14 cellular contexts compared by ENCODE assay signal in genomic region chr3:134771962-134772361, GRCh38. TPM values are rescaled to one million over a fixed set of nuclear protein-coding genes. Genes with fewer than 3 reads are reported as not detected.
DNase-seq lines count a peak whose midpoint lies in the region; ATAC-seq, FAIRE-seq and TF ChIP-seq lines count a peak whose summit lies in the region.
"Had no signal": no experiment of that assay in that cellular context is flagged by ENCODE, and none has a peak within 500 bp of the region (broad histone marks: within the 10 kb centered on the region; RNA-seq: fewer than 3 reads in every experiment).

No MANE protein-coding gene starts in this region.

- TF ChIP-seq EP300 in Ishikawa (IDR thresholded peaks at IDR 0.05; ENCODE audit: borderline replicate concordance) = peak; percentile 30; the same call in 1 of the 2 replicates
- TF ChIP-seq EP300 in esophagus muscularis mucosa (IDR thresholded peaks at IDR 0.05) = no peak

- no peak for TF ChIP-seq POLR2A in esophagus muscularis mucosa (IDR thresholded peaks at IDR 0.05; ENCODE audit: low read depth)
- TF ChIP-seq POLR2A in H54 (IDR thresholded peaks at IDR 0.05; ENCODE audit: low read depth, low read length) = no peak

- no peaks in the 10 kb centered on the region for H3K9me3 ChIP-seq in esophagus muscularis mucosa
- H3K9me3 ChIP-seq: BLaER1, HAP-1 had no signal

- no peak for ATAC-seq in GM21619 (IDR thresholded peaks at IDR 0.05; ENCODE audit: unreplicated experiment)

- intact Hi-C loops in esophagus muscularis mucosa (cut with DNase I) = no loop called here

- H3K36me3 ChIP-seq in esophagus muscularis mucosa = no peaks in the 10 kb centered on the region
- H3K36me3 ChIP-seq: BLaER1, HAP-1 had no signal

- TF ChIP-seq RAD21 in Ishikawa (IDR thresholded peaks at IDR 0.05; ENCODE audit: low read depth) = no peak

- H3K27me3 ChIP-seq in esophagus muscularis mucosa = no peaks in the 10 kb centered on the region
- H3K27me3 ChIP-seq: BLaER1 had no signal

- FAIRE-seq in H54 (lab: Jason Lieb, UNC) = no peak

- H3K4me1 ChIP-seq in esophagus muscularis mucosa = no peaks in the 10 kb centered on the region
- H3K4me1 ChIP-seq: BLaER1, HAP-1 had no signal

- 58% methylated on average over 2 of the region's 2 CpGs for WGBS in esophagus muscularis mucosa

- no peak overlapping the region for H3K4me3 ChIP-seq in esophagus muscularis mucosa
- H3K4me3 ChIP-seq: BLaER1, GM23248, HAP-1 had no signal

- no peak for TF ChIP-seq CTCF in esophagus muscularis mucosa (IDR thresholded peaks at IDR 0.05)

- DNase-seq in NCI-H2107 treated with DMSO at 0.1 percent for 48 hours (lab: John Stamatoyannopoulos, UW; ENCODE audit: unreplicated experiment) (peak; percentile 35), NCI-H2107 (lab: John Stamatoyannopoulos, UW) (no peak), esophagus muscularis mucosa (ENCODE audit: extremely low spot score) (peak; percentile 79), ureter (ENCODE audit: low spot score) (peak; percentile 9), H54 (ENCODE audit: insufficient read length, low spot score) (no peak)
- DNase-seq: 8988T, AML-193, Calu3, DMS 273 treated with DMSO at 0.1 percent for 48 hours, GM23248 had no signal

- H3K27ac ChIP-seq in esophagus muscularis mucosa (replicated peaks in 1 of 4) = no peak overlapping the region
- H3K27ac ChIP-seq: BLaER1, GM23248 had no signal

TF ChIP-seq in Ishikawa, 13 proteins besides CTCF, POLR2A, EP300 and RAD21:
- no peak for TF ChIP-seq YY1 (IDR thresholded peaks at IDR 0.05; ENCODE audit: low read depth)
- TF ChIP-seq NFIC (IDR thresholded peaks at IDR 0.05) = peak; percentile 20; the same call in 1 of the 2 replicates
- no peak for TF ChIP-seq CREB1 (IDR thresholded peaks at IDR 0.05; ENCODE audit: low read depth)

RNA-seq across cellular contexts. Expression of gene EPHB1, which starts 23.1 kb away (rescaled TPM):
- total RNA-seq in esophagus muscularis mucosa = 1 to 10 TPM in 3 of 4 donors, under 1 TPM in 1; under 0.01 to 6.1 (median 2.8) TPM
- 3.1 TPM for total RNA-seq in ureter

Comparison
In these comparisons a context has a peak if more than half of its experiments do, and no peak if none do; other contexts are left out.
1. DNase-seq: peak in NCI-H2107 treated with DMSO at 0.1 percent for 48 hours (single experiment), esophagus muscularis mucosa (single experiment) and ureter (single experiment); none in NCI-H2107 (single experiment) and H54 (single experiment).